ENCODE assay signal across 8 cellular contexts in genomic region chr13:99237981-99238662, GRCh38. TPM values are rescaled to one million over a fixed set of nuclear protein-coding genes. Genes with fewer than 3 reads are reported as not detected.
A peak's percentile ranks its signal among the peaks of the same experiment; 100 is the strongest.
DNase-seq lines count a peak whose midpoint lies in the region; ATAC-seq and TF ChIP-seq lines count a peak whose summit lies in the region.

No MANE protein-coding gene starts in this region.

- no peak overlapping the region for H3K27ac ChIP-seq in SJCRH30

- H3K4me1 ChIP-seq in mucosa of descending colon (ENCODE audit: low read depth): no peaks in the 10 kb centered on the region
- no peaks in the 10 kb centered on the region for H3K4me1 ChIP-seq in SJCRH30

- CTCF ChIA-PET in T-cell (lab: Charles Lee): interaction anchor here (0.5 to 1.8 kb wide), 8 partner anchors 18 to 155 kb away, joined by 3 to 9 read pairs (median 4); partner anchors contain the start of gene UBAC2 (in 1 of the 2)

- peak; percentile 29 for TF ChIP-seq POLR2A in GM18505 (IDR thresholded peaks at IDR 0.05; ENCODE audit: borderline replicate concordance, extremely low read depth, insufficient read depth, insufficient read length)

- DNase-seq in T-cell (peak in 6 of 34 experiments; percentile 13 to 32 (median 22)), mucosa of descending colon (no peak), NCI-H1105 (lab: John Stamatoyannopoulos, UW) (no peak), cerebellum (ENCODE audit: low spot score) (no peak), SJCRH30 (no peak)

- TF ChIP-seq CTCF in mucosa of descending colon (IDR thresholded peaks at IDR 0.05): no peak

- no peaks in the 10 kb centered on the region for H3K27me3 Mint-ChIP-seq in T-cell

- intact Hi-C loops in mucosa of descending colon (cut with DNase I, micrococcal nuclease): no loop called here

- no peaks in the 10 kb centered on the region for H3K27me3 ChIP-seq in SJCRH30

- peak overlapping the region; percentile 98 to 100 for H3K27ac Mint-ChIP-seq in T-cell

- no peak overlapping the region for H3K4me3 ChIP-seq in mucosa of descending colon
- H3K4me3 ChIP-seq in SJCRH30: no peak overlapping the region

- ATAC-seq in GM18505 (IDR thresholded peaks at IDR 0.05; ENCODE audit: unreplicated experiment): peak; percentile 79
- ATAC-seq in GM21576 (IDR thresholded peaks at IDR 0.05; ENCODE audit: unreplicated experiment): peak; percentile 74
- peak; percentile 75 to 90 (median 86) for ATAC-seq in T-cell (replicated peaks in 1 of 4)
- ATAC-seq in mucosa of descending colon: peak; percentile 40
- no peak for ATAC-seq in GM21737 (IDR thresholded peaks at IDR 0.05; ENCODE audit: unreplicated experiment)

- H3K36me3 ChIP-seq in mucosa of descending colon (ENCODE audit: low read depth) (no peaks in the 10 kb centered on the region), SJCRH30 (peaks cover 17% of the 10 kb centered on the region)

- peak overlapping the region; percentile 80 to 83 (median 82) for H3K4me3 Mint-ChIP-seq in T-cell

- H3K36me3 Mint-ChIP-seq in T-cell: peaks cover 30% of the 10 kb centered on the region

- H3K9me3 ChIP-seq in mucosa of descending colon: no peaks in the 10 kb centered on the region
- no peaks in the 10 kb centered on the region for H3K9me3 ChIP-seq in SJCRH30 (replicated peaks)

- no peaks in the 10 kb centered on the region for H3K9me3 Mint-ChIP-seq in T-cell

- POLR2A ChIA-PET in T-cell (lab: Charles Lee): interaction anchor here in 1 of 2 donors (0.6 to 1.3 kb wide), 4 partner anchors 15 to 662 kb away, joined by 4 to 11 read pairs (median 7); no protein-coding TSS in a partner anchor

- H3K4me1 Mint-ChIP-seq in T-cell: peaks cover 61 to 69% (median 69%) of the 10 kb centered on the region in 3 donors

RNA-seq across cellular contexts. Expression of gene GPR18, which starts 20.1 kb away (rescaled TPM):
- total RNA-seq in T-cell (10 to 100 TPM; 15.2 to 26.7 (median 16.7) TPM), mucosa of descending colon (under 1 TPM; 0.35 to 0.60 (median 0.46) TPM), cerebellum (not detected)
- not detected in 2 replicates for total RNA-seq in SJCRH30 (2014; rRNA removed; shearing (Covaris generic))

RNA-seq across cellular contexts. Expression of gene UBAC2, which starts 37.5 kb away (rescaled TPM):
- total RNA-seq in T-cell (10 to 100 TPM; 83.3 to 99.3 (median 84.9) TPM), mucosa of descending colon (10 to 100 TPM; 57.4 to 74.2 (median 67.5) TPM), cerebellum (25.5 TPM)
- 51.3 and 55.6 TPM in 2 replicates for total RNA-seq in SJCRH30 (2014; rRNA removed; shearing (Covaris generic))

Comparison
In these comparisons a context has a peak if more than half of its experiments do, and no peak if none do; other contexts are left out.
1. RNA of gene GPR18, which starts 20.1 kb away (total RNA-seq): 15.2 to 26.7 TPM in T-cell; 0.35 to 0.60 TPM in mucosa of descending colon, not detected in cerebellum (single experiment) and not detected in SJCRH30; every median in the first group is over 10 times any median in the second.